24 cellular contexts compared by ENCODE assay signal in the genomic region with DNA sequence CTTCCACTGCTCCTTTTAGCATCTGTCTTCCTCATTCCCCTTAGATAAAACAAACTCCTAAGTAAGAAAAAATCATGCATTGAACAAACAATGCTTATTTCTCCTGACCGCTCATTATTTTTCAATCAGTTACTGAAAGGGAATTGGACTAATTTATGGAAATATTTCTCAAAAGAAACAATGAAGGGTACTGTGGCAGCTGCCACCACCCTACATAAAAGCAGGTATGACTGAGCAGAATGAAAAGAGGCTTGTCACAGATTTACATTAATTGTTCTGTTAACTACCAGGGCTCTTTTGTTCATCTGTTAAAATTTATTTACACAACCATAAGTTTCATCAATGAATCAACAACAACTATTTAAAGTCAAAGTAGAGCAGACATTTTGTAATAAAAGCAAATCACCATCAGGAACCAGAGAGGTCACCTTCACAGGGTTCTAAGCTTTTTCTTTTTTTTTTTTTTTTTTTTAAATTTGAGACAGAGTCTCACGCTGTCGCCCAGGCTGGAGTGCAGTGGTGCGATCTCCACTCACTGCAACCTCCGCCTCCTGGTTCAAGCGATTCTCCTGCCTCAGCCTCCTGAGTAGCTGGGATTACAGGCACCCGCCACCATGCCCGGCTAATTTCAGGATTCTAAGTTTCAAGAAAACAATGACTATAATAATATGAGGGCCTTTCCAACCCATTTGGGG.
"Had no signal": no experiment of that assay in that cellular context is flagged by ENCODE, and none has a peak within 500 bp of the region (broad histone marks: within the 10 kb centered on the region; RNA-seq: fewer than 3 reads in every experiment).

No MANE protein-coding gene starts in this region.

- H3K4me3 ChIP-seq: left lung, smooth muscle cell, stomach, testis, upper lobe of left lung had no signal

- ATAC-seq: activated CD8-positive, alpha-beta T cell treated with anti-CD3 and anti-CD28 coated beads for 36 hours; activated T-helper 17 cell treated with anti-CD3 and anti-CD28 coated beads, Interleukin-2, amount 50 U/mL, for 72 hours; effector memory CD8-positive, alpha-beta T cell; left lung; natural killer cell treated with Interleukin-12 subunit alpha and Interleukin-12 subunit beta and Interleukin-15 and Interleukin-18, amount 100 ng/mL, for 72 hours; sciatic nerve; stimulated activated effector memory CD8-positive, alpha-beta T cell treated with anti-CD3 and anti-CD28 coated beads, Interleukin-12 subunit alpha, Interleukin-12 subunit beta, amount 100 ng/mL, for 72 hours had no signal

- H3K4me3 Mint-ChIP-seq: activated CD4-positive, alpha-beta T cell treated with anti-CD3 and anti-CD28 coated beads, Interleukin-2, amount 10 ng/mL, durations not matched to agents 24 days and 14 days; activated CD8-positive, alpha-beta T cell treated with anti-CD3 and anti-CD28 coated beads for 36 hours; activated naive CD8-positive, alpha-beta T cell treated with anti-CD3 and anti-CD28 coated beads for 36 hours; activated T-helper 17 cell treated with anti-CD3 and anti-CD28 coated beads, Interleukin-2, amount 50 U/mL, for 72 hours; effector memory CD8-positive, alpha-beta T cell; mesothelial cell of epicardium; natural killer cell treated with Interleukin-12 subunit alpha and Interleukin-12 subunit beta and Interleukin-15 and Interleukin-18, amount 100 ng/mL, for 72 hours; stimulated activated effector memory CD8-positive, alpha-beta T cell treated with anti-CD3 and anti-CD28 coated beads, Interleukin-12 subunit alpha, Interleukin-12 subunit beta, amount 100 ng/mL, for 72 hours; T-helper 2 cell treated with Interferon-gamma antibody and Interleukin-4, amounts not matched to agents 5 μg/mL and 100 μg/mL, for 36 hours had no signal

- H3K27me3 ChIP-seq: left lung, stomach, testis, upper lobe of left lung had no signal

- H3K9me3 Mint-ChIP-seq: activated CD8-positive, alpha-beta T cell treated with anti-CD3 and anti-CD28 coated beads for 36 hours; activated naive CD8-positive, alpha-beta T cell treated with anti-CD3 and anti-CD28 coated beads for 36 hours; activated T-helper 17 cell treated with anti-CD3 and anti-CD28 coated beads, Interleukin-2, amount 50 U/mL, for 72 hours; effector memory CD8-positive, alpha-beta T cell; mesothelial cell of epicardium; natural killer cell treated with Interleukin-12 subunit alpha and Interleukin-12 subunit beta and Interleukin-15 and Interleukin-18, amount 100 ng/mL, for 72 hours; stimulated activated effector memory CD8-positive, alpha-beta T cell treated with anti-CD3 and anti-CD28 coated beads, Interleukin-12 subunit alpha, Interleukin-12 subunit beta, amount 100 ng/mL, for 72 hours had no signal

- H3K9me3 ChIP-seq: left lung, stomach, testis, upper lobe of left lung had no signal

- H3K4me1 ChIP-seq: left lung, parathyroid adenoma, testis had no signal

- H3K27ac Mint-ChIP-seq: activated CD4-positive, alpha-beta T cell treated with anti-CD3 and anti-CD28 coated beads, Interleukin-2, amount 10 ng/mL, durations not matched to agents 24 days and 14 days; activated CD8-positive, alpha-beta T cell treated with anti-CD3 and anti-CD28 coated beads for 36 hours; activated naive CD8-positive, alpha-beta T cell treated with anti-CD3 and anti-CD28 coated beads for 36 hours; activated T-helper 17 cell treated with anti-CD3 and anti-CD28 coated beads, Interleukin-2, amount 50 U/mL, for 72 hours; effector memory CD8-positive, alpha-beta T cell; mesothelial cell of epicardium; natural killer cell treated with Interleukin-12 subunit alpha and Interleukin-12 subunit beta and Interleukin-15 and Interleukin-18, amount 100 ng/mL, for 72 hours; stimulated activated effector memory CD8-positive, alpha-beta T cell treated with anti-CD3 and anti-CD28 coated beads, Interleukin-12 subunit alpha, Interleukin-12 subunit beta, amount 100 ng/mL, for 72 hours; T-helper 2 cell treated with Interferon-gamma antibody and Interleukin-4, amounts not matched to agents 5 μg/mL and 100 μg/mL, for 36 hours had no signal

- H3K27me3 Mint-ChIP-seq: activated CD8-positive, alpha-beta T cell treated with anti-CD3 and anti-CD28 coated beads for 36 hours; activated naive CD8-positive, alpha-beta T cell treated with anti-CD3 and anti-CD28 coated beads for 36 hours; activated T-helper 17 cell treated with anti-CD3 and anti-CD28 coated beads, Interleukin-2, amount 50 U/mL, for 72 hours; effector memory CD8-positive, alpha-beta T cell had no signal

- H3K36me3 Mint-ChIP-seq: mesothelial cell of epicardium; natural killer cell treated with Interleukin-12 subunit alpha and Interleukin-12 subunit beta and Interleukin-15 and Interleukin-18, amount 100 ng/mL, for 72 hours; stimulated activated effector memory CD8-positive, alpha-beta T cell treated with anti-CD3 and anti-CD28 coated beads, Interleukin-12 subunit alpha, Interleukin-12 subunit beta, amount 100 ng/mL, for 72 hours had no signal

- H3K27ac ChIP-seq: epithelial cell of prostate, left lung, parathyroid adenoma, stomach, testis, upper lobe of left lung had no signal

- DNase-seq: activated CD4-positive, alpha-beta T cell treated with anti-CD3 and anti-CD28 coated beads, Interleukin-2, amount 10 ng/mL, durations not matched to agents 24 days and 14 days; activated CD4-positive, CD25-positive, alpha-beta regulatory T cell; activated CD8-positive, alpha-beta T cell treated with anti-CD3 and anti-CD28 coated beads for 36 hours; activated naive CD4-positive, alpha-beta T cell; activated naive CD8-positive, alpha-beta T cell treated with anti-CD3 and anti-CD28 coated beads for 36 hours; activated T-cell treated with anti-CD3 and anti-CD28 coated beads, Interleukin-2, amount 50 U/mL, for 1 hour; amniotic stem cell; effector memory CD8-positive, alpha-beta T cell; foreskin fibroblast; hippocampal formation; stimulated activated CD4-positive, alpha-beta T cell treated with anti-CD3 and anti-CD28 coated beads, Interleukin-4, amount 100 ng/mL, for 1 hour; stomach; testis; upper lobe of left lung had no signal

- H3K36me3 ChIP-seq: left lung, stomach, upper lobe of left lung had no signal

- H3K4me1 Mint-ChIP-seq: mesothelial cell of epicardium had no signal
